In genomic region chr7:131255242-131255641, GRCh38 we compare ENCODE assay signal across 20 cellular contexts.
A peak's percentile ranks its signal among the peaks of the same experiment; 100 is the strongest.
DNase-seq lines count a peak whose midpoint lies in the region; ATAC-seq, FAIRE-seq and TF ChIP-seq lines count a peak whose summit lies in the region.
"Had no signal": no experiment of that assay in that cellular context is flagged by ENCODE, and none has a peak within 500 bp of the region (broad histone marks: within the 10 kb centered on the region; RNA-seq: fewer than 3 reads in every experiment).

No MANE protein-coding gene starts in this region.

- H3K27ac Mint-ChIP-seq in activated CD4-positive, alpha-beta T cell treated with anti-CD3 and anti-CD28 coated beads, Interleukin-2, amount 10 ng/mL, durations not matched to agents 7 days and 5 days, result no peak overlapping the region
- H3K27ac Mint-ChIP-seq in stimulated activated memory B cell treated with anti-CD40 and anti-IgM and Interleukin-4, amounts not matched to agents 10 μg/mL and 1 μg/mL and 100 μg/mL, for 72 hours, result no peak overlapping the region
- H3K27ac Mint-ChIP-seq: CD8-positive, alpha-beta T cell had no signal

- H3K4me1 Mint-ChIP-seq in activated CD4-positive, alpha-beta T cell treated with anti-CD3 and anti-CD28 coated beads, Interleukin-2, amount 10 ng/mL, durations not matched to agents 7 days and 5 days, result peaks cover 3% of the 10 kb centered on the region
- H3K4me1 Mint-ChIP-seq in stimulated activated memory B cell treated with anti-CD40 and anti-IgM and Interleukin-4, amounts not matched to agents 10 μg/mL and 1 μg/mL and 100 μg/mL, for 72 hours, result no peaks in the 10 kb centered on the region

- no peak overlapping the region for H3K9ac ChIP-seq in K562 (ENCODE audit: insufficient read depth in 1 of 2, low read depth in 2 of 2, low read length in 2 of 2)
- H3K9ac ChIP-seq: BLaER1 treated with 17β-estradiol and CSF1 and Interleukin-3, amounts not matched to agents 10 nM and 100 nM had no signal

- no peaks in the 10 kb centered on the region for H3K4me1 ChIP-seq in K562 (replicated peaks in 1 of 2; ENCODE audit: control insufficient read depth in 2 of 2, insufficient read depth in 2 of 2, low read length in 2 of 2)

- POLR2A ChIA-PET in K562 (lab: Yijun Ruan, JAX), result interaction anchor here (0.7 kb wide), 1 partner anchor 8 kb away, joined by 3 read pairs; no protein-coding TSS in a partner anchor
- POLR2A ChIA-PET in activated CD4-positive, alpha-beta T cell treated with anti-CD3 and anti-CD28 coated beads, Interleukin-2, amount 10 ng/mL, durations not matched to agents 7 days and 5 days (lab: Charles Lee), result no interaction called here

- H3K4me3 ChIP-seq in K562, result no peak overlapping the region
- H3K4me3 ChIP-seq: BLaER1 treated with 17β-estradiol and CSF1 and Interleukin-3, amounts not matched to agents 10 nM and 100 nM; PC-9 had no signal

- 0% methylated on average over 1 of the region's 1 CpG for WGBS in K562 (ENCODE audit: insufficient coverage, low coverage, missing lambda C conversion rate)

- H3K4me2 ChIP-seq in K562 (ENCODE audit: insufficient read depth, low read length), result no peak overlapping the region
- H3K4me2 ChIP-seq: PC-9 had no signal

- peak; percentile 29 for DNase-seq in ACHN
- DNase-seq in DMS53 (lab: John Stamatoyannopoulos, UW), result peak; percentile 35
- peak; percentile 5 for DNase-seq in NCI-H69 (lab: John Stamatoyannopoulos, UW)
- DNase-seq in K562 (ENCODE audit: extremely low read depth in 1 of 4, low spot score in 3 of 4), result no peak
- no peak for DNase-seq in effector CD8-positive, alpha-beta T cell (lab: John Stamatoyannopoulos, UW)
- no peak for DNase-seq in activated CD4-positive, alpha-beta T cell treated with anti-CD3 and anti-CD28 coated beads, Interleukin-2, amount 10 ng/mL, durations not matched to agents 7 days and 5 days
- DNase-seq: CD8-positive, alpha-beta T cell; DMS79 treated with DMSO at 0.1 percent for 48 hours; GOT3; HCEC 1CT; NCI-H1694 treated with DMSO at 0.1 percent for 48 hours; NCI-H2107; NCI-H446 treated with DMSO at 0.1 percent for 48 hours; NCI-H526 treated with DMSO at 0.1 percent for 48 hours; PC-9; SIG-M5; T-helper 1 cell had no signal

- in situ Hi-C loops in ACHN (cut with HindIII; ENCODE audit: low pct_ligation_motif_present, low pct_unique_long_range_greater_than_20kb, low sequenced_read_pairs), result no loop called here
- in situ Hi-C loops in K562 (cut with MboI), result no loop called here

- H3K27ac ChIP-seq in K562 (ENCODE audit: extremely low read depth, low read depth, low read length), result no peak overlapping the region
- H3K27ac ChIP-seq: BLaER1 treated with 17β-estradiol and CSF1 and Interleukin-3, amounts not matched to agents 10 nM and 100 nM; PC-9 had no signal

- peak; percentile 71 for FAIRE-seq in K562 (lab: Jason Lieb, UNC)

- H3K27me3 ChIP-seq in K562 (ENCODE audit: control insufficient read depth in 2 of 2, insufficient read depth in 2 of 2, low read length in 2 of 2), result peaks cover 8 to 12% of the 10 kb centered on the region in 2 experiments; a peak in 4 of 5 replicates
- H3K27me3 ChIP-seq: BLaER1 treated with 17β-estradiol and CSF1 and Interleukin-3, amounts not matched to agents 10 nM and 100 nM had no signal

- no peak overlapping the region for H2AFZ ChIP-seq in K562 (ENCODE audit: low read depth, low read length)
- H2AFZ ChIP-seq: PC-9 had no signal

- H3K79me2 ChIP-seq in K562 (ENCODE audit: control insufficient read depth, insufficient read depth, low read length), result no peaks in the 10 kb centered on the region

- H3K9me3 Mint-ChIP-seq in activated CD4-positive, alpha-beta T cell treated with anti-CD3 and anti-CD28 coated beads, Interleukin-2, amount 10 ng/mL, durations not matched to agents 7 days and 5 days, result peaks cover 14% of the 10 kb centered on the region
- peaks cover 18% of the 10 kb centered on the region for H3K9me3 Mint-ChIP-seq in stimulated activated memory B cell treated with anti-CD40 and anti-IgM and Interleukin-4, amounts not matched to agents 10 μg/mL and 1 μg/mL and 100 μg/mL, for 72 hours

- H3K36me3 Mint-ChIP-seq in activated CD4-positive, alpha-beta T cell treated with anti-CD3 and anti-CD28 coated beads, Interleukin-2, amount 10 ng/mL, durations not matched to agents 7 days and 5 days (ENCODE audit: low read depth), result peaks cover 4% of the 10 kb centered on the region
- H3K36me3 Mint-ChIP-seq in stimulated activated memory B cell treated with anti-CD40 and anti-IgM and Interleukin-4, amounts not matched to agents 10 μg/mL and 1 μg/mL and 100 μg/mL, for 72 hours, result peaks cover 14% of the 10 kb centered on the region

- no peak for TF ChIP-seq POLR2A in K562 (conservative IDR thresholded peaks at IDR 0.05)

- TF ChIP-seq EP300 in K562 (IDR thresholded peaks at IDR 0.05; ENCODE audit: low read length), result no peak

- no peak for TF ChIP-seq RAD21 in K562 (CRISPR knock-in tag; conservative IDR thresholded peaks at IDR 0.05 in 1 of 2, IDR thresholded peaks at IDR 0.05 in 1 of 2)

- no peaks in the 10 kb centered on the region for H3K9me1 ChIP-seq in K562 (ENCODE audit: control insufficient read depth, insufficient read depth, low read length)

- no peak overlapping the region for H3K4me3 Mint-ChIP-seq in activated CD4-positive, alpha-beta T cell treated with anti-CD3 and anti-CD28 coated beads, Interleukin-2, amount 10 ng/mL, durations not matched to agents 7 days and 5 days
- H3K4me3 Mint-ChIP-seq in stimulated activated memory B cell treated with anti-CD40 and anti-IgM and Interleukin-4, amounts not matched to agents 10 μg/mL and 1 μg/mL and 100 μg/mL, for 72 hours, result no peak overlapping the region
- H3K4me3 Mint-ChIP-seq: CD8-positive, alpha-beta T cell had no signal

- H3K27me3 Mint-ChIP-seq in activated CD4-positive, alpha-beta T cell treated with anti-CD3 and anti-CD28 coated beads, Interleukin-2, amount 10 ng/mL, durations not matched to agents 7 days and 5 days, result peaks cover 6% of the 10 kb centered on the region
- H3K27me3 Mint-ChIP-seq in stimulated activated memory B cell treated with anti-CD40 and anti-IgM and Interleukin-4, amounts not matched to agents 10 μg/mL and 1 μg/mL and 100 μg/mL, for 72 hours, result peaks cover 5% of the 10 kb centered on the region

- H3K36me3 ChIP-seq in K562 (ENCODE audit: control insufficient read depth, insufficient read depth, low read length), result no peaks in the 10 kb centered on the region
- H3K36me3 ChIP-seq: BLaER1 treated with 17β-estradiol and CSF1 and Interleukin-3, amounts not matched to agents 10 nM and 100 nM had no signal

- CTCF ChIA-PET in K562 (lab: Yijun Ruan, JAX; ENCODE audit: low intra/inter-chr PET ratio), result no interaction called here
- CTCF ChIA-PET in activated CD4-positive, alpha-beta T cell treated with anti-CD3 and anti-CD28 coated beads, Interleukin-2, amount 10 ng/mL, durations not matched to agents 7 days and 5 days (lab: Charles Lee), result no interaction called here

- no peaks in the 10 kb centered on the region for H4K20me1 ChIP-seq in K562 (replicated peaks; ENCODE audit: control insufficient read depth, insufficient read depth, low read length)
- H4K20me1 ChIP-seq: BLaER1 treated with 17β-estradiol and CSF1 and Interleukin-3, amounts not matched to agents 10 nM and 100 nM had no signal

- TF ChIP-seq CTCF in K562 (IDR thresholded peaks at IDR 0.05 in 2 of 3, conservative IDR thresholded peaks at IDR 0.05 in 1 of 3; ENCODE audit: insufficient read depth in 2 of 3, low read depth in 1 of 3, low read length in 3 of 3), result no peak

- BruUV-seq in K562 (replicated peaks; lab: Mats Ljungman, UMichigan), result no TSS peak

- intact Hi-C loops in K562 (cut with micrococcal nuclease), result no loop called here

- peaks cover 6% of the 10 kb centered on the region; the same call in 1 of the 2 replicates for H3K9me3 ChIP-seq in K562 (replicated peaks; ENCODE audit: control insufficient read depth, insufficient read depth, low read depth, low read length)

- no peak for ATAC-seq in K562
- ATAC-seq in activated CD4-positive, CD25-positive, alpha-beta regulatory T cell treated with anti-CD3 and anti-CD28 coated beads, Interleukin-2, amount 50 U/mL, for 24 hours, result no peak
- ATAC-seq in stimulated activated memory B cell treated with anti-CD40 and anti-IgM and Interleukin-4, amounts not matched to agents 10 μg/mL and 1 μg/mL and 100 μg/mL, for 72 hours, result no peak
- ATAC-seq: CD8-positive, alpha-beta T cell had no signal

TF ChIP-seq in K562, 482 proteins besides CTCF, POLR2A, EP300 and RAD21 (continues in another document):
- no peak for TF ChIP-seq MYNN (IDR thresholded peaks at IDR 0.05)
- TF ChIP-seq MYNN (CRISPR knock-in tag; IDR thresholded peaks at IDR 0.05), result no peak
- TF ChIP-seq, protein P1, sequence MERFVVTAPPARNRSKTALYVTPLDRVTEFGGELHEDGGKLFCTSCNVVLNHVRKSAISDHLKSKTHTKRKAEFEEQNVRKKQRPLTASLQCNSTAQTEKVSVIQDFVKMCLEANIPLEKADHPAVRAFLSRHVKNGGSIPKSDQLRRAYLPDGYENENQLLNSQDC (CRISPR knock-in tag; IDR thresholded peaks at IDR 0.05), result no peak
- TF ChIP-seq BCLAF1 (IDR thresholded peaks at IDR 0.05; ENCODE audit: borderline replicate concordance in 1 of 2, control insufficient read depth in 1 of 2, low read depth in 2 of 2, low read length in 1 of 2), result no peak
- TF ChIP-seq SREBF1 (IDR thresholded peaks at IDR 0.05; ENCODE audit: borderline replicate concordance, low read depth, low read length), result no peak
- no peak for TF ChIP-seq ZNF584 (CRISPR knock-in tag; IDR thresholded peaks at IDR 0.05; ENCODE audit: low read depth)
- TF ChIP-seq TAL1 (IDR thresholded peaks at IDR 0.05), result 0 out of 2 replicates have a peak, but pooled peaks have one; percentile 8
- no peak for TF ChIP-seq HNRNPK (IDR thresholded peaks at IDR 0.05; ENCODE audit: low read depth, low read length, poor library complexity, severe bottlenecking)

Comparison
In these comparisons a context has a peak if more than half of its experiments do, and no peak if none do; other contexts are left out.
1. DNase-seq: peak in ACHN (single experiment), DMS53 (single experiment) and NCI-H69 (single experiment); none in K562 (0 of 4), effector CD8-positive, alpha-beta T cell (single experiment) and activated CD4-positive, alpha-beta T cell treated with anti-CD3 and anti-CD28 coated beads, Interleukin-2, amount 10 ng/mL, durations not matched to agents 7 days and 5 days (single experiment).